In the genomic region with DNA sequence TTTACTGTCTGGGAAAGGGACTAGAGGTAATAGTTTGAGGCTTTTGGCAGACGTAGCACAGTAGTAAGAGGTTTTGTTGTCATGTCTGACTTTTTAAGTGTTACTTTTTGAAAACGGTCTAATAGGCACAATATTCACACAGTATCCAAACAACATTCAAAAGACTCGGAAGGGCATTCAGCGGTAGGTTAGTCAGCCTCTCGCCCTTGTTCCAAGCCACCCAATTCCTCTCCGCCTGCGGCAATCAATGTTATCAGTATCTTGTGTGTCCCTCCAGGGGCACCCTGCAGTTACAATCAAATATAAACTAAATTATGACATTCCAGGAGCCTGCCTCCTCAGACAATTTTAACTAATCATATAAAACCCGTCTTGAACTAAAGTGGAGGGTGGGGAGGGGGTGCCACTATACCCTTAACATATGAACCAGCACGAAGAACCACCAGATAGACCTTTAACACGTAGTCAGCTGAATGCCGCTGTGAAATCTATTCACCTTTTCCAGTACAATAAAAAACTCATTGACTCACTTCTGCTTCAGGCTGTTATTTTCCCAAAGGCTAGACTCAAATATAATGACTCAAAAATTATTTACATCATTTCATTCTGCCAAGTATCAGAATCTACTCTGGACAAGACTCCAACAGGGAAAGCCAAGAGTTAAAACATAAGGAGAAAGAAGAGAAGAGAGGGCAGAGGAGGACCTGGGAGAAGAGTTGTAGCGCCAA, we compare ENCODE assay signal across 8 cellular contexts. TPM values are rescaled to one million over a fixed set of nuclear protein-coding genes. Genes with fewer than 3 reads are reported as not detected.
DNase-seq lines count a peak whose midpoint lies in the region; ATAC-seq and TF ChIP-seq lines count a peak whose summit lies in the region.

No MANE protein-coding gene starts in this region.

- DNase-seq in HL-60 (ENCODE audit: low read depth in 1 of 2, low spot score in 1 of 2) (no peak), body of pancreas (no peak), Ammon's horn (ENCODE audit: low spot score) (no peak)

- TF ChIP-seq CTCF in 22Rv1 (IDR thresholded peaks at IDR 0.05) = no peak
- no peak for TF ChIP-seq CTCF in HL-60 (IDR thresholded peaks at IDR 0.05; ENCODE audit: insufficient read depth, low read length)
- TF ChIP-seq CTCF in body of pancreas (IDR thresholded peaks at IDR 0.05) = no peak

- peaks cover 38% of the 10 kb centered on the region for H3K4me1 ChIP-seq in body of pancreas
- H3K4me1 ChIP-seq in mesodermal cell (ENCODE audit: control insufficient read depth, insufficient read depth, low read length, poor library complexity, severe bottlenecking) = peaks cover 11% of the 10 kb centered on the region

- 13 to 37% methylated on average over 12 of the region's 12 CpGs for WGBS in body of pancreas, 2 donors
- WGBS in mesodermal cell (ENCODE audit: insufficient coverage in 2 of 2), 2 experiments = 92 to 94% methylated on average over 5 to 8 of the region's 12 CpGs

- TF ChIP-seq POLR2A in body of pancreas (IDR thresholded peaks at IDR 0.05) = no peak

- intact Hi-C loops in body of pancreas (cut with DNase I) = no loop called here

- H3K9me3 ChIP-seq in body of pancreas = no peaks in the 10 kb centered on the region
- H3K9me3 ChIP-seq in mesodermal cell (ENCODE audit: control insufficient read depth, low read length) = no peaks in the 10 kb centered on the region

- peak overlapping the region; percentile 62 for H3K4me3 ChIP-seq in HL-60 (replicated peaks; ENCODE audit: insufficient read depth, low read length)
- peak overlapping the region; percentile 80 to 95 for H3K4me3 ChIP-seq in body of pancreas
- peak overlapping the region; percentile 76 for H3K4me3 ChIP-seq in mesodermal cell (ENCODE audit: extremely low read depth, insufficient read depth, low read length, poor library complexity, severe bottlenecking)

- H3K36me3 ChIP-seq in body of pancreas (replicated peaks in 1 of 2; ENCODE audit: insufficient read depth in 1 of 2, low read depth in 2 of 2) (peaks cover 0 to 2% of the 10 kb centered on the region in 2 donors), mesodermal cell (ENCODE audit: control insufficient read depth, insufficient read depth, low read length) (peaks cover 48% of the 10 kb centered on the region)

- no peak for ATAC-seq in body of pancreas
- no peak for ATAC-seq in HG03025 (IDR thresholded peaks at IDR 0.05; ENCODE audit: low FRiP score, unreplicated experiment)
- no peak for ATAC-seq in HG02571 (IDR thresholded peaks at IDR 0.05; ENCODE audit: unreplicated experiment)
- no peak for ATAC-seq in HG02970 (IDR thresholded peaks at IDR 0.05; ENCODE audit: low FRiP score, unreplicated experiment)

- H3K27ac ChIP-seq in 22Rv1 (peak overlapping the region; percentile 95), HL-60 (replicated peaks) (peak overlapping the region; percentile 98), body of pancreas (peak overlapping the region; percentile 95 to 99 (median 98)), mesodermal cell (ENCODE audit: low read depth, low read length, severe bottlenecking) (no peak overlapping the region)

- no peaks in the 10 kb centered on the region for H3K27me3 ChIP-seq in HL-60 (ENCODE audit: insufficient read depth, poor library complexity, severe bottlenecking)
- H3K27me3 ChIP-seq in body of pancreas = no peaks in the 10 kb centered on the region

RNA-seq across cellular contexts. Expression of gene TENT5A, which starts 1.7 kb away (rescaled TPM):
- 1 to 10 TPM; 7.3 to 8.2 TPM for total RNA-seq in body of pancreas
- polyA plus RNA-seq in mesodermal cell (2013, experiment 1 of 2) = 35.1 TPM
- 28.5 TPM for polyA plus RNA-seq in mesodermal cell (2013, experiment 2 of 2)
